28 cellular contexts compared by ENCODE assay signal in genomic region chr15:79436037-79436780, GRCh38.
"Had no signal": no experiment of that assay in that cellular context is flagged by ENCODE, and none has a peak within 500 bp of the region (broad histone marks: within the 10 kb centered on the region; RNA-seq: fewer than 3 reads in every experiment).

No MANE protein-coding gene starts in this region.

- H3K27ac Mint-ChIP-seq: activated T-helper 2 cell treated with anti-CD3 and anti-CD28 coated beads, Interferon-gamma antibody, Interleukin-2, Interleukin-4, amounts not matched to agents 10 μg/mL and 5 μg/mL and 100 μg/mL, durations not matched to agents 14 hours and 24 hours and 36 hours; stimulated activated memory B cell treated with anti-CD40 and anti-IgM and Interleukin-4, amounts not matched to agents 10 μg/mL and 1 μg/mL and 100 μg/mL, for 72 hours had no signal

- H3K36me3 ChIP-seq: adrenal gland, ascending aorta, colonic mucosa, esophagus squamous epithelium, stomach, uterus had no signal

- H3K4me1 ChIP-seq: colonic mucosa, testis had no signal

- H3K27ac ChIP-seq: ascending aorta, colonic mucosa, dorsolateral prefrontal cortex, esophagus squamous epithelium, stomach, testis, uterus had no signal

- ATAC-seq: activated T-cell treated with anti-CD3 and anti-CD28 coated beads, Interleukin-2, amount 50 U/mL, for 4 hours; left colon; sciatic nerve; stimulated activated memory B cell treated with anti-CD40 and anti-IgM and Interleukin-4, amounts not matched to agents 10 μg/mL and 1 μg/mL and 100 μg/mL, for 72 hours; WTC11 had no signal

- H3K9me3 Mint-ChIP-seq: activated T-cell treated with anti-CD3 and anti-CD28 coated beads, Interleukin-2, amount 50 U/mL, for 4 hours; central memory CD8-positive, alpha-beta T cell; naive B cell; neural crest cell; WTC11 had no signal

- H3K4me3 ChIP-seq: ascending aorta, colonic mucosa, esophagus squamous epithelium, stomach, testis, uterus had no signal

- DNase-seq: activated CD4-positive, alpha-beta T cell treated with anti-CD3 and anti-CD28 coated beads, Interleukin-2, amount 50 U/mL, for 48 hours; activated CD8-positive, alpha-beta memory T cell treated with anti-CD3 and anti-CD28 coated beads, Interleukin-2, amount 50 U/mL, for 48 hours; activated naive CD4-positive, alpha-beta T cell; activated T-cell treated with anti-CD3 and anti-CD28 coated beads, Interleukin-2, amount 50 U/mL, for 4 hours; adrenal gland; colonic mucosa; dorsolateral prefrontal cortex; esophagus squamous epithelium; left colon; mesendoderm; naive B cell; occipital lobe; posterior cingulate gyrus; small intestine; stimulated activated CD4-positive, alpha-beta T cell treated with anti-CD3 and anti-CD28 coated beads, Interleukin-15, amount 100 ng/mL, for 24 hours; stomach; T1000; testis; uterus had no signal

- H3K4me3 Mint-ChIP-seq: activated naive CD8-positive, alpha-beta T cell; activated T-cell treated with anti-CD3 and anti-CD28 coated beads, Interleukin-2, amount 50 U/mL, for 4 hours; central memory CD8-positive, alpha-beta T cell; neural crest cell; stimulated activated memory B cell treated with anti-CD40 and anti-IgM and Interleukin-4, amounts not matched to agents 10 μg/mL and 1 μg/mL and 100 μg/mL, for 72 hours; WTC11 had no signal

- H3K27me3 ChIP-seq: ascending aorta, testis had no signal

- FAIRE-seq: keratinocyte, small intestine had no signal

- H3K9me3 ChIP-seq: adrenal gland, ascending aorta, colonic mucosa, esophagus squamous epithelium, stomach, testis, uterus had no signal

- H3K36me3 Mint-ChIP-seq: activated naive CD8-positive, alpha-beta T cell; naive B cell; stimulated activated memory B cell treated with anti-CD40 and anti-IgM and Interleukin-4, amounts not matched to agents 10 μg/mL and 1 μg/mL and 100 μg/mL, for 72 hours; WTC11 had no signal
